23 cellular contexts compared by ENCODE assay signal in the genomic region with DNA sequence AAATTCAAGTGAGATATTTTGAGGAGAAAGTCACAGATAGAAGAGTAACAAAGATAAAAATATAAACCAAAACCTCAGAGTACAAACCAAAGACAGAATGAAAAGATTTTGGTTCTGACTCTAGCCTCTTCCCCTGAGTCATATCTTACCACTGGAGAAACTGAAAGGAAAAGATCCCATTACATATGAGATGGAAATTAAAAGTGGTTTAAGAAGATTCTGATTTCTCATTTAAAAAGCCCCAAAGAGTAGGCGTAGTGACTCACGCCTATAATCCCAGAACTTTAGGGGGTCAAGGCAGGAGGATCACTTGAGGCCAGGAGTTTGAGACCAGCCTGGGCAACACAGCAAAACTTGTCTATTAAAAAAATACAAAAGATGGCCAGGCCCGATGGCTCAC. TPM values are rescaled to one million over a fixed set of nuclear protein-coding genes. Genes with fewer than 3 reads are reported as not detected.
DNase-seq lines count a peak whose midpoint lies in the region; ATAC-seq and TF ChIP-seq lines count a peak whose summit lies in the region.
"Had no signal": no experiment of that assay in that cellular context is flagged by ENCODE, and none has a peak within 500 bp of the region (broad histone marks: within the 10 kb centered on the region; RNA-seq: fewer than 3 reads in every experiment).

No MANE protein-coding gene starts in this region.

- ATAC-seq in GM23338 (no peak), GM18909 (IDR thresholded peaks at IDR 0.05; ENCODE audit: poor library complexity, unreplicated experiment) (no peak), GM19324 (IDR thresholded peaks at IDR 0.05; ENCODE audit: low FRiP score, unreplicated experiment) (no peak), HG03354 (IDR thresholded peaks at IDR 0.05; ENCODE audit: poor library complexity, severe bottlenecking, unreplicated experiment) (no peak)
- peak; percentile 92 for ATAC-seq in activated naive CD4-positive, alpha-beta T cell treated with anti-CD3 and anti-CD28 coated beads, Interleukin-2, amount 50 U/mL, for 72 hours
- ATAC-seq in stimulated activated effector memory CD8-positive, alpha-beta T cell treated with anti-CD3 and anti-CD28 coated beads, Interleukin-12 subunit alpha, Interleukin-12 subunit beta, amount 100 ng/mL, for 72 hours, result peak; percentile 89
- ATAC-seq: heart left ventricle had no signal

- in situ Hi-C loops in mammary epithelial cell (cut with MboI; ENCODE audit: low sequenced_read_pairs in 2 of 2), result no loop called here

- no peak overlapping the region for H3K4me3 Mint-ChIP-seq in GM23338
- no peak overlapping the region for H3K4me3 Mint-ChIP-seq in stimulated activated effector memory CD8-positive, alpha-beta T cell treated with anti-CD3 and anti-CD28 coated beads, Interleukin-12 subunit alpha, Interleukin-12 subunit beta, amount 100 ng/mL, for 72 hours
- H3K4me3 Mint-ChIP-seq: nephron; T-helper 1 cell treated with Interleukin-12 subunit alpha and Interleukin-12 subunit beta and Interleukin-4 antibody, amounts not matched to agents 30 μg/mL and 1 μg/mL, for 36 hours had no signal

- H3K9me2 ChIP-seq in GM23338 (ENCODE audit: insufficient read depth), result peaks cover 14% of the 10 kb centered on the region; the same call in 1 of the 2 replicates

- no peak for TF ChIP-seq POLR2A in breast epithelium (IDR thresholded peaks at IDR 0.05)

- H3K27me3 Mint-ChIP-seq in GM23338 (ENCODE audit: insufficient read depth, low read depth, poor library complexity), result peaks cover 4% of the 10 kb centered on the region

- intact Hi-C loops in mammary epithelial cell (cut with micrococcal nuclease), result no loop called here
- intact Hi-C loops in breast epithelium (cut with DNase I; ENCODE audit: low total_unique reads), result no loop called here

- H4K20me1 ChIP-seq in mammary epithelial cell (ENCODE audit: insufficient read depth, low read length) (no peaks in the 10 kb centered on the region), GM23338 (replicated peaks; ENCODE audit: insufficient read depth) (no peaks in the 10 kb centered on the region)

- H2AFZ ChIP-seq in mammary epithelial cell (ENCODE audit: low read depth, low read length) (no peak overlapping the region), GM23338 (peak overlapping the region; percentile 43; the same call in 1 of the 2 replicates)

- DNase-seq in mammary epithelial cell, result peak; percentile 5
- DNase-seq in breast epithelium (ENCODE audit: low spot score in 2 of 2), result no peak
- DNase-seq in GM23338 (ENCODE audit: low spot score), result no peak
- no peak for DNase-seq in activated naive CD4-positive, alpha-beta T cell treated with anti-CD3 and anti-CD28 coated beads, Interleukin-2, amount 50 U/mL, for 72 hours (ENCODE audit: low spot score in 2 of 2)
- DNase-seq in stimulated activated effector memory CD8-positive, alpha-beta T cell treated with anti-CD3 and anti-CD28 coated beads, Interleukin-12 subunit alpha, Interleukin-12 subunit beta, amount 100 ng/mL, for 72 hours (ENCODE audit: low spot score in 2 of 2), result no peak
- DNase-seq: activated gamma-delta T cell, heart left ventricle, NCI-H1694, NCI-H446, SHP77, thyroid gland had no signal

- BruUV-seq in mammary epithelial cell (replicated peaks; lab: Mats Ljungman, UMichigan), result no TSS peak

- H3K27me3 ChIP-seq in mammary epithelial cell (ENCODE audit: insufficient read depth, low read length) (peaks cover 4% of the 10 kb centered on the region), breast epithelium (no peaks in the 10 kb centered on the region), GM23338 (ENCODE audit: insufficient read depth) (no peaks in the 10 kb centered on the region)
- H3K27me3 ChIP-seq: thyroid gland had no signal

- no peak overlapping the region for H3K27ac Mint-ChIP-seq in GM23338
- no peak overlapping the region for H3K27ac Mint-ChIP-seq in activated naive CD4-positive, alpha-beta T cell treated with anti-CD3 and anti-CD28 coated beads, Interleukin-2, amount 50 U/mL, for 72 hours
- no peak overlapping the region for H3K27ac Mint-ChIP-seq in stimulated activated effector memory CD8-positive, alpha-beta T cell treated with anti-CD3 and anti-CD28 coated beads, Interleukin-12 subunit alpha, Interleukin-12 subunit beta, amount 100 ng/mL, for 72 hours
- H3K27ac Mint-ChIP-seq: nephron; T-helper 1 cell treated with Interleukin-12 subunit alpha and Interleukin-12 subunit beta and Interleukin-4 antibody, amounts not matched to agents 30 μg/mL and 1 μg/mL, for 36 hours had no signal

- H3K36me3 Mint-ChIP-seq in GM23338 (ENCODE audit: low read depth), result peaks cover 31% of the 10 kb centered on the region
- H3K36me3 Mint-ChIP-seq in activated naive CD4-positive, alpha-beta T cell treated with anti-CD3 and anti-CD28 coated beads, Interleukin-2, amount 50 U/mL, for 72 hours, result peaks cover 0 to 13% of the 10 kb centered on the region in 2 donors
- H3K36me3 Mint-ChIP-seq in stimulated activated effector memory CD8-positive, alpha-beta T cell treated with anti-CD3 and anti-CD28 coated beads, Interleukin-12 subunit alpha, Interleukin-12 subunit beta, amount 100 ng/mL, for 72 hours, result no peaks in the 10 kb centered on the region

- H3K9me3 ChIP-seq in mammary epithelial cell (replicated peaks; ENCODE audit: insufficient read depth, low read length) (no peaks in the 10 kb centered on the region), breast epithelium (no peaks in the 10 kb centered on the region)
- H3K9me3 ChIP-seq: thyroid gland had no signal

- H3K9ac ChIP-seq in mammary epithelial cell (ENCODE audit: insufficient read depth, low read length), result no peak overlapping the region

- 100% methylated on average over 3 of the region's 3 CpGs for WGBS in mammary epithelial cell (ENCODE audit: low coverage, missing lambda C conversion rate)

- H3K79me2 ChIP-seq in mammary epithelial cell (ENCODE audit: insufficient read depth, low read length) (no peaks in the 10 kb centered on the region), GM23338 (replicated peaks; ENCODE audit: insufficient read depth) (no peaks in the 10 kb centered on the region)

- H3K4me3 ChIP-seq in mammary epithelial cell (replicated peaks in 1 of 3; ENCODE audit: insufficient read depth in 1 of 3, low read depth in 2 of 3, low read length in 3 of 3) (no peak overlapping the region), breast epithelium (no peak overlapping the region), GM23338 (no peak overlapping the region)
- H3K4me3 ChIP-seq: heart left ventricle, thyroid gland had no signal

- no peak overlapping the region for H3K27ac ChIP-seq in mammary epithelial cell (ENCODE audit: insufficient read depth, low read depth, low read length)
- H3K27ac ChIP-seq in breast epithelium, result no peak overlapping the region
- H3K27ac ChIP-seq in GM23338 (ENCODE audit: low read depth), result no peak overlapping the region
- H3K27ac ChIP-seq: heart left ventricle, thyroid gland had no signal

- H3K4me2 ChIP-seq in mammary epithelial cell (ENCODE audit: insufficient read depth, low read depth, low read length), result no peak overlapping the region
- no peak overlapping the region for H3K4me2 ChIP-seq in GM23338

- H3K36me3 ChIP-seq in mammary epithelial cell (ENCODE audit: insufficient read depth, low read length) (no peaks in the 10 kb centered on the region), breast epithelium (no peaks in the 10 kb centered on the region), GM23338 (ENCODE audit: insufficient read depth) (0 out of 2 replicates have a peak, but pooled peaks cover 9% of the 10 kb centered on the region)
- H3K36me3 ChIP-seq: heart left ventricle, thyroid gland had no signal

- H3K4me1 Mint-ChIP-seq in GM23338, result no peaks in the 10 kb centered on the region
- peaks cover 7% of the 10 kb centered on the region for H3K4me1 Mint-ChIP-seq in stimulated activated effector memory CD8-positive, alpha-beta T cell treated with anti-CD3 and anti-CD28 coated beads, Interleukin-12 subunit alpha, Interleukin-12 subunit beta, amount 100 ng/mL, for 72 hours
- H3K4me1 Mint-ChIP-seq: nephron had no signal

- no peaks in the 10 kb centered on the region for H3F3A ChIP-seq in GM23338 (replicated peaks; ENCODE audit: low read depth)

- H3K9me3 Mint-ChIP-seq in GM23338, result peaks cover 30% of the 10 kb centered on the region
- H3K9me3 Mint-ChIP-seq in activated naive CD4-positive, alpha-beta T cell treated with anti-CD3 and anti-CD28 coated beads, Interleukin-2, amount 50 U/mL, for 72 hours, result peaks cover 0 to 10% of the 10 kb centered on the region in 2 donors
- H3K9me3 Mint-ChIP-seq in stimulated activated effector memory CD8-positive, alpha-beta T cell treated with anti-CD3 and anti-CD28 coated beads, Interleukin-12 subunit alpha, Interleukin-12 subunit beta, amount 100 ng/mL, for 72 hours, result no peaks in the 10 kb centered on the region

- H3K4me1 ChIP-seq in mammary epithelial cell (ENCODE audit: insufficient read depth, low read length) (no peaks in the 10 kb centered on the region), breast epithelium (no peaks in the 10 kb centered on the region), GM23338 (ENCODE audit: insufficient read depth) (no peaks in the 10 kb centered on the region)
- H3K4me1 ChIP-seq: heart left ventricle, thyroid gland had no signal

- TF ChIP-seq CTCF in mammary epithelial cell (conservative IDR thresholded peaks at IDR 0.05 in 1 of 2, IDR thresholded peaks at IDR 0.05 in 1 of 2; ENCODE audit: extremely low read depth in 1 of 2, insufficient read depth in 1 of 2, low read depth in 1 of 2, low read length in 2 of 2), result no peak
- no peak for TF ChIP-seq CTCF in breast epithelium (IDR thresholded peaks at IDR 0.05)
- no peak for TF ChIP-seq CTCF in GM23338 (conservative IDR thresholded peaks at IDR 0.05; ENCODE audit: low read depth in 2 of 2)

- CTCF ChIA-PET in mammary epithelial cell (lab: Charles Lee; ENCODE audit: low non-redundant PET), result no interaction called here

- dilution Hi-C loops in mammary epithelial cell (cut with HindIII; ENCODE audit: low sequenced_read_pairs), result loop anchor here (5.0 kb wide), 1 partner anchor 35 kb away; no protein-coding TSS in a partner anchor

RNA-seq across cellular contexts. Expression of a gene that starts 30.6 kb away (rescaled TPM):
- total RNA-seq in mammary epithelial cell, result not detected
- polyA plus RNA-seq in mammary epithelial cell, result not detected
- not detected for polyA minus RNA-seq in mammary epithelial cell
- not detected for total RNA-seq in breast epithelium
- total RNA-seq in GM23338 (2014; rRNA removed; shearing (Covaris generic)), result not detected in 2 replicates
- polyA plus RNA-seq in GM23338 (2016; fragmentation: Nextera tagmentation; extraction: Ambion mirVana), result not detected in 2 replicates
- not detected for total RNA-seq in activated naive CD4-positive, alpha-beta T cell treated with anti-CD3 and anti-CD28 coated beads, Interleukin-2, amount 50 U/mL, for 72 hours
- total RNA-seq: bronchial epithelial cell, dermis microvascular lymphatic vessel endothelial cell, G401, heart left ventricle, lung microvascular endothelial cell, MCF 10A, renal cortical epithelial cell, thyroid gland had no signal
- polyA plus RNA-seq: esophagus, heart left ventricle had no signal

RNA-seq across cellular contexts. Expression of a gene that starts 38.9 kb away (rescaled TPM):
- 1 to 10 TPM in 1 of 2 donors, under 1 TPM in 1; 0.33 to 1.4 TPM for total RNA-seq in mammary epithelial cell
- polyA plus RNA-seq in mammary epithelial cell, result 1.3 TPM
- 12.3 TPM for polyA minus RNA-seq in mammary epithelial cell
- total RNA-seq in breast epithelium, result under 1 TPM in 1 of 3 donors, not detected in 2; 0.73 TPM
- 0.73 TPM in 1 of 2 replicates, not detected in the other for total RNA-seq in GM23338 (2014; rRNA removed; shearing (Covaris generic))
- polyA plus RNA-seq in GM23338 (2016; fragmentation: Nextera tagmentation; extraction: Ambion mirVana), result 0.36 TPM in 1 of 2 replicates, not detected in the other
- under 1 TPM; 0.31 to 0.34 TPM for total RNA-seq in activated naive CD4-positive, alpha-beta T cell treated with anti-CD3 and anti-CD28 coated beads, Interleukin-2, amount 50 U/mL, for 72 hours
- total RNA-seq: bronchial epithelial cell, dermis microvascular lymphatic vessel endothelial cell, G401, lung microvascular endothelial cell, MCF 10A had no signal

RNA-seq across cellular contexts. Expression of a gene that starts 39.0 kb away (rescaled TPM):
- total RNA-seq in mammary epithelial cell (10 to 100 TPM; 12.8 to 34.2 TPM), breast epithelium (10 to 100 TPM; 20.8 to 33.8 (median 26.2) TPM)
- polyA plus RNA-seq in mammary epithelial cell (52.0 TPM), GM23338 (2016; fragmentation: Nextera tagmentation; extraction: Ambion mirVana) (50.3 TPM in 2 replicates)
- 60.8 TPM for polyA minus RNA-seq in mammary epithelial cell
- total RNA-seq in GM23338 (2014; rRNA removed; shearing (Covaris generic)), result 21.4 and 31.6 TPM in 2 replicates
- total RNA-seq in activated naive CD4-positive, alpha-beta T cell treated with anti-CD3 and anti-CD28 coated beads, Interleukin-2, amount 50 U/mL, for 72 hours, result 10 to 100 TPM; 23.2 to 24.4 TPM

RNA-seq across cellular contexts. Expression of a gene that starts 47.9 kb away (rescaled TPM):
- under 1 TPM in 1 of 2 donors, not detected in 1; 0.52 TPM for total RNA-seq in mammary epithelial cell
- not detected for polyA plus RNA-seq in mammary epithelial cell
- not detected for polyA minus RNA-seq in mammary epithelial cell
- total RNA-seq in breast epithelium, result not detected
- total RNA-seq in GM23338 (2014; rRNA removed; shearing (Covaris generic)), result not detected in 2 replicates
- 0.50 and 1.0 TPM in 2 replicates for polyA plus RNA-seq in GM23338 (2016; fragmentation: Nextera tagmentation; extraction: Ambion mirVana)
- total RNA-seq in activated naive CD4-positive, alpha-beta T cell treated with anti-CD3 and anti-CD28 coated beads, Interleukin-2, amount 50 U/mL, for 72 hours, result not detected
- total RNA-seq: bronchial epithelial cell, dermis microvascular lymphatic vessel endothelial cell, G401, heart left ventricle, lung microvascular endothelial cell, MCF 10A, renal cortical epithelial cell, thyroid gland had no signal
- polyA plus RNA-seq: heart left ventricle had no signal

RNA-seq across cellular contexts. Expression of a gene that starts 50.9 kb away (rescaled TPM):
- total RNA-seq in mammary epithelial cell (not detected), breast epithelium (not detected)
- polyA plus RNA-seq in mammary epithelial cell (not detected), GM23338 (2016; fragmentation: Nextera tagmentation; extraction: Ambion mirVana) (not detected in 2 replicates)
- not detected for polyA minus RNA-seq in mammary epithelial cell
- not detected in 2 replicates for total RNA-seq in GM23338 (2014; rRNA removed; shearing (Covaris generic))
- not detected for total RNA-seq in activated naive CD4-positive, alpha-beta T cell treated with anti-CD3 and anti-CD28 coated beads, Interleukin-2, amount 50 U/mL, for 72 hours
- total RNA-seq: bronchial epithelial cell, dermis microvascular lymphatic vessel endothelial cell, G401, heart left ventricle, lung microvascular endothelial cell, MCF 10A, renal cortical epithelial cell, thyroid gland had no signal
- polyA plus RNA-seq: esophagus, heart left ventricle had no signal

Comparison
In these comparisons a context has a peak if more than half of its experiments do, and no peak if none do; other contexts are left out.
1. ATAC-seq: peak in activated naive CD4-positive, alpha-beta T cell treated with anti-CD3 and anti-CD28 coated beads, Interleukin-2, amount 50 U/mL, for 72 hours (2 of 2) and stimulated activated effector memory CD8-positive, alpha-beta T cell treated with anti-CD3 and anti-CD28 coated beads, Interleukin-12 subunit alpha, Interleukin-12 subunit beta, amount 100 ng/mL, for 72 hours (single experiment); none in GM23338 (single experiment), GM18909 (single experiment), GM19324 (single experiment) and HG03354 (single experiment).